In the genomic region with DNA sequence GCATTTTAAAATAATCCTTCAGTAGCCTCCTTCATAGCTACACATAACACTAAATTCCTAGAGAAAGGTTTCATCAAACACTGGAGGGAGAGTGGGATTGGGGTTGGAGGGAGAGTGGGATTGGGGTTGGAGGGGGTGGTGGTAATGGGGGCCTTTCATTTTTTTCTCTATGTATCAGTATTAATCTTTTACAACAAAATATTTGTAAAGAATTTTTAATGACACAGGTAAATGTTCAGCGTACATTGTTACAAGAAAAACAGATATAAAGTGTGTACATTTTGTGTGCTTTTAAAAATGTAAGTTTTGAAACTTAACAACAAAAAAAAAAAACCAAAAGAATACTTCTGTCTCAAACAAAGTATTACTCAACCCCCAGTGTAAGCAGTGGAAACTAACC, we compare ENCODE assay signal across 1 cellular context.
TF ChIP-seq lines count a peak whose summit lies in the region.

No MANE protein-coding gene starts in this region.

TF ChIP-seq in H1, 55 proteins besides CTCF, POLR2A, EP300 and RAD21 (continued from another document):
- TF ChIP-seq, protein P1, sequence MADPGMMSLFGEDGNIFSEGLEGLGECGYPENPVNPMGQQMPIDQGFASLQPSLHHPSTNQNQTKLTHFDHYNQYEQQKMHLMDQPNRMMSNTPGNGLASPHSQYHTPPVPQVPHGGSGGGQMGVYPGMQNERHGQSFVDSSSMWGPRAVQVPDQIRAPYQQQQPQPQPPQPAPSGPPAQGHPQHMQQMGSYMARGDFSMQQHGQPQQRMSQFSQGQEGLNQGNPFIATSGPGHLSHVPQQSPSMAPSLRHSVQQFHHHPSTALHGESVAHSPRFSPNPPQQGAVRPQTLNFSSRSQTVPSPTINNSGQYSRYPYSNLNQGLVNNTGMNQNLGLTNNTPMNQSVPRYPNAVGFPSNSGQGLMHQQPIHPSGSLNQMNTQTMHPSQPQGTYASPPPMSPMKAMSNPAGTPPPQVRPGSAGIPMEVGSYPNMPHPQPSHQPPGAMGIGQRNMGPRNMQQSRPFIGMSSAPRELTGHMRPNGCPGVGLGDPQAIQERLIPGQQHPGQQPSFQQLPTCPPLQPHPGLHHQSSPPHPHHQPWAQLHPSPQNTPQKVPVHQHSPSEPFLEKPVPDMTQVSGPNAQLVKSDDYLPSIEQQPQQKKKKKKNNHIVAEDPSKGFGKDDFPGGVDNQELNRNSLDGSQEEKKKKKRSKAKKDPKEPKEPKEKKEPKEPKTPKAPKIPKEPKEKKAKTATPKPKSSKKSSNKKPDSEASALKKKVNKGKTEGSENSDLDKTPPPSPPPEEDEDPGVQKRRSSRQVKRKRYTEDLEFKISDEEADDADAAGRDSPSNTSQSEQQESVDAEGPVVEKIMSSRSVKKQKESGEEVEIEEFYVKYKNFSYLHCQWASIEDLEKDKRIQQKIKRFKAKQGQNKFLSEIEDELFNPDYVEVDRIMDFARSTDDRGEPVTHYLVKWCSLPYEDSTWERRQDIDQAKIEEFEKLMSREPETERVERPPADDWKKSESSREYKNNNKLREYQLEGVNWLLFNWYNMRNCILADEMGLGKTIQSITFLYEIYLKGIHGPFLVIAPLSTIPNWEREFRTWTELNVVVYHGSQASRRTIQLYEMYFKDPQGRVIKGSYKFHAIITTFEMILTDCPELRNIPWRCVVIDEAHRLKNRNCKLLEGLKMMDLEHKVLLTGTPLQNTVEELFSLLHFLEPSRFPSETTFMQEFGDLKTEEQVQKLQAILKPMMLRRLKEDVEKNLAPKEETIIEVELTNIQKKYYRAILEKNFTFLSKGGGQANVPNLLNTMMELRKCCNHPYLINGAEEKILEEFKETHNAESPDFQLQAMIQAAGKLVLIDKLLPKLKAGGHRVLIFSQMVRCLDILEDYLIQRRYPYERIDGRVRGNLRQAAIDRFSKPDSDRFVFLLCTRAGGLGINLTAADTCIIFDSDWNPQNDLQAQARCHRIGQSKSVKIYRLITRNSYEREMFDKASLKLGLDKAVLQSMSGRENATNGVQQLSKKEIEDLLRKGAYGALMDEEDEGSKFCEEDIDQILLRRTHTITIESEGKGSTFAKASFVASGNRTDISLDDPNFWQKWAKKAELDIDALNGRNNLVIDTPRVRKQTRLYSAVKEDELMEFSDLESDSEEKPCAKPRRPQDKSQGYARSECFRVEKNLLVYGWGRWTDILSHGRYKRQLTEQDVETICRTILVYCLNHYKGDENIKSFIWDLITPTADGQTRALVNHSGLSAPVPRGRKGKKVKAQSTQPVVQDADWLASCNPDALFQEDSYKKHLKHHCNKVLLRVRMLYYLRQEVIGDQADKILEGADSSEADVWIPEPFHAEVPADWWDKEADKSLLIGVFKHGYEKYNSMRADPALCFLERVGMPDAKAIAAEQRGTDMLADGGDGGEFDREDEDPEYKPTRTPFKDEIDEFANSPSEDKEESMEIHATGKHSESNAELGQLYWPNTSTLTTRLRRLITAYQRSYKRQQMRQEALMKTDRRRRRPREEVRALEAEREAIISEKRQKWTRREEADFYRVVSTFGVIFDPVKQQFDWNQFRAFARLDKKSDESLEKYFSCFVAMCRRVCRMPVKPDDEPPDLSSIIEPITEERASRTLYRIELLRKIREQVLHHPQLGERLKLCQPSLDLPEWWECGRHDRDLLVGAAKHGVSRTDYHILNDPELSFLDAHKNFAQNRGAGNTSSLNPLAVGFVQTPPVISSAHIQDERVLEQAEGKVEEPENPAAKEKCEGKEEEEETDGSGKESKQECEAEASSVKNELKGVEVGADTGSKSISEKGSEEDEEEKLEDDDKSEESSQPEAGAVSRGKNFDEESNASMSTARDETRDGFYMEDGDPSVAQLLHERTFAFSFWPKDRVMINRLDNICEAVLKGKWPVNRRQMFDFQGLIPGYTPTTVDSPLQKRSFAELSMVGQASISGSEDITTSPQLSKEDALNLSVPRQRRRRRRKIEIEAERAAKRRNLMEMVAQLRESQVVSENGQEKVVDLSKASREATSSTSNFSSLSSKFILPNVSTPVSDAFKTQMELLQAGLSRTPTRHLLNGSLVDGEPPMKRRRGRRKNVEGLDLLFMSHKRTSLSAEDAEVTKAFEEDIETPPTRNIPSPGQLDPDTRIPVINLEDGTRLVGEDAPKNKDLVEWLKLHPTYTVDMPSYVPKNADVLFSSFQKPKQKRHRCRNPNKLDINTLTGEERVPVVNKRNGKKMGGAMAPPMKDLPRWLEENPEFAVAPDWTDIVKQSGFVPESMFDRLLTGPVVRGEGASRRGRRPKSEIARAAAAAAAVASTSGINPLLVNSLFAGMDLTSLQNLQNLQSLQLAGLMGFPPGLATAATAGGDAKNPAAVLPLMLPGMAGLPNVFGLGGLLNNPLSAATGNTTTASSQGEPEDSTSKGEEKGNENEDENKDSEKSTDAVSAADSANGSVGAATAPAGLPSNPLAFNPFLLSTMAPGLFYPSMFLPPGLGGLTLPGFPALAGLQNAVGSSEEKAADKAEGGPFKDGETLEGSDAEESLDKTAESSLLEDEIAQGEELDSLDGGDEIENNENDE (IDR thresholded peaks at IDR 0.05; ENCODE audit: insufficient replicate concordance, low read length), result no peak
- no peak for TF ChIP-seq CTBP2 (IDR thresholded peaks at IDR 0.05; ENCODE audit: borderline replicate concordance, insufficient read depth, insufficient read length, low read length)
